8 cellular contexts compared by ENCODE assay signal in the genomic region with DNA sequence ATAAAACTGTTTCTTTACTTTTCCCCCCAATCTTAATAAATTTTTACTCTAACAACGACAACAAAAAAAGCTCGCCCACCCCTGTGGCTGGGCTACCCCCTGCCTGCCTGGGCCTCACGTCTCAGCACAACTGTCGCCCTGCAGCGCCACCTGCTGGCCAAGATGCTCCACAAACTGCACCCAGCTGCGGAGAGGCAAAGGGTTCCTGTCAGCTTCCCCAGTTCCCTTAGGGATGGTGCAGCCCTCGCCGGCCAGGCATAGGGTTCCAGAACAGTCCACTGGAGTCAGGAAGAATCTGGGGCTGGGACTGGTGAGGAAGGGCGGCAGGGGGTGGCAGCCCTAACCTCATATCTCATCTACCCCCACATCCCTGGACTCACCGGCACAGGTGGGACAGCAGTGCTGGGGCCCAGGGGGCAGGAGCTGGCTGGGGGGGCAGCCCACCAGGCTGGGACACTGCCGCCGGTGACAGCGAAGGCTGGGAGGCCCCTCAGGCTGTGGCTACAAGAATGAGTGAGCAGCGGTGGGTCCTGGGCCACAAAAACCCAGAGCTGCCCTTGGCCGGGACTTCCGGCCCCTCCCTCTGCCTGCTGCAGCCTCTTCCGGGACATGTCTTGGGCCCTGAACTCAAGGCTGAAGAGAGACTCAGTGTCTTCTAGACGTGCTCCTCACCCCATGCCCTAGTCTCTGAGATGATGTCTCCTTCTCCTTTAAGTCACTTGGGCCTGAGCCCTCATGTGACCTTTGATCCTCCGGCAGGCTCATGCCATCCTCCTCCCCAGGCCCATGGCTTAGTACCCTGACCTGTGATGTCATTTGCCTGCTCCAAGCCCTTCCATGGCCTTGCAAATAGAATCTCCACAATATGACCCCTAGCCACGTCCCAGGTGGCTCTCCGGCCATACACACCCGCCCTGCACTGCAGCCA. TPM values are rescaled to one million over a fixed set of nuclear protein-coding genes. Genes with fewer than 3 reads are reported as not detected.
A peak's percentile ranks its signal among the peaks of the same experiment; 100 is the strongest.
DNase-seq lines count a peak whose midpoint lies in the region; ATAC-seq and TF ChIP-seq lines count a peak whose summit lies in the region.

No MANE protein-coding gene starts in this region.

- H3K4me1 Mint-ChIP-seq in endodermal cell, result peaks cover 4% of the 10 kb centered on the region

- H3K9me3 ChIP-seq in endodermal cell (ENCODE audit: control insufficient read depth, low read length), result no peaks in the 10 kb centered on the region

- TF ChIP-seq POLR2A in GM18951 (IDR thresholded peaks at IDR 0.05; ENCODE audit: extremely low read depth, insufficient read depth, insufficient read length), result peak; percentile 36

- DNase-seq in AG20443 (ENCODE audit: low spot score) (peak; percentile 94), NOMO-1 treated with dmso at 0.1 percent for 144 hours (lab: John Stamatoyannopoulos, UW; ENCODE audit: unreplicated experiment) (peak; percentile 28), endodermal cell (peak; percentile 97), myocyte (ENCODE audit: low read depth) (peak; percentile 83)
- DNase-seq in activated CD8-positive, alpha-beta memory T cell treated with anti-CD3 and anti-CD28 coated beads for 4 hours (ENCODE audit: low read depth in 2 of 2), result peak; percentile 67 to 74
- DNase-seq in stimulated activated CD8-positive, alpha-beta memory T cell treated with anti-CD3 and anti-CD28 coated beads, Interleukin-7, amount 100 ng/mL, for 4 hours (ENCODE audit: low read depth in 2 of 2), result peak; percentile 66 to 70

- H3K9me3 Mint-ChIP-seq in endodermal cell, result peaks cover 3% of the 10 kb centered on the region

- 65 to 72% methylated on average over 13 to 21 of the region's 22 CpGs for WGBS in endodermal cell (ENCODE audit: insufficient coverage in 1 of 2, insufficient read length in 1 of 2), 2 experiments

- ATAC-seq in HG03520 (IDR thresholded peaks at IDR 0.05; ENCODE audit: unreplicated experiment), result peak; percentile 55

- H3K27ac ChIP-seq in endodermal cell (ENCODE audit: low read depth, low read length), result no peak overlapping the region

- H3K36me3 Mint-ChIP-seq in endodermal cell (ENCODE audit: low read depth), result peaks cover 1% of the 10 kb centered on the region

- H3K9ac ChIP-seq in endodermal cell (ENCODE audit: extremely low read depth, low read length, poor library complexity, severe bottlenecking), result no peak overlapping the region

- in situ Hi-C loops in GM18951 (cut with MboI; ENCODE audit: low sequenced_read_pairs, unreplicated experiment), result no loop called here

- no peak overlapping the region for H3K4me3 ChIP-seq in endodermal cell (ENCODE audit: low read length)

- H3K4me1 ChIP-seq in endodermal cell (ENCODE audit: control insufficient read depth, insufficient read depth, low read length), result no peaks in the 10 kb centered on the region

- H3K27me3 ChIP-seq in endodermal cell (ENCODE audit: control insufficient read depth, insufficient read depth, low read length, poor library complexity, severe bottlenecking), result no peaks in the 10 kb centered on the region

- no peaks in the 10 kb centered on the region for H3K27me3 Mint-ChIP-seq in endodermal cell (ENCODE audit: insufficient read depth)

- TF ChIP-seq CTCF in endodermal cell (conservative IDR thresholded peaks at IDR 0.05), result peak; percentile 99

- no peak overlapping the region for H3K27ac Mint-ChIP-seq in endodermal cell

- no peak overlapping the region for H3K4me3 Mint-ChIP-seq in endodermal cell

- H3K36me3 ChIP-seq in endodermal cell (ENCODE audit: control insufficient read depth, insufficient read depth, low read length), result no peaks in the 10 kb centered on the region

RNA-seq across cellular contexts. Expression of a gene that starts 21.2 kb away (rescaled TPM):
- total RNA-seq in endodermal cell, result 100 to 1,000 TPM; 122 to 157 TPM
- 128 TPM for polyA plus RNA-seq in endodermal cell (2013, experiment 1 of 2)
- 128 TPM for polyA plus RNA-seq in endodermal cell (2013, experiment 2 of 2)
- 172 and 222 TPM in 2 replicates for total RNA-seq in myocyte
- 468 TPM for polyA plus RNA-seq in myocyte (2012)

RNA-seq across cellular contexts. Expression of a gene that starts 26.6 kb away (rescaled TPM):
- total RNA-seq in endodermal cell (10 to 100 TPM; 21.1 to 33.3 TPM), myocyte (0.19 and 0.42 TPM in 2 replicates)
- 8.3 TPM for polyA plus RNA-seq in endodermal cell (2013, experiment 1 of 2)
- polyA plus RNA-seq in endodermal cell (2013, experiment 2 of 2), result 6.5 TPM
- 0.57 TPM for polyA plus RNA-seq in myocyte (2012)

RNA-seq across cellular contexts. Expression of a gene that starts 53.7 kb away (rescaled TPM):
- 10 to 100 TPM in 1 of 2 donors, 1 to 10 TPM in 1; 6.6 to 11.5 TPM for total RNA-seq in endodermal cell
- polyA plus RNA-seq in endodermal cell (2013, experiment 1 of 2), result 25.3 TPM
- 28.7 TPM for polyA plus RNA-seq in endodermal cell (2013, experiment 2 of 2)
- total RNA-seq in myocyte, result 703 and 1,085 TPM in 2 replicates
- polyA plus RNA-seq in myocyte (2012), result 401 TPM

RNA-seq across cellular contexts. Expression of a gene that starts 53.8 kb away (rescaled TPM):
- total RNA-seq in endodermal cell (under 1 TPM; 0.31 to 0.53 TPM), myocyte (0.26 and 0.40 TPM in 2 replicates)
- 0.14 TPM for polyA plus RNA-seq in endodermal cell (2013, experiment 1 of 2)
- 0.17 TPM for polyA plus RNA-seq in endodermal cell (2013, experiment 2 of 2)
- polyA plus RNA-seq in myocyte (2012), result 0.37 TPM

Comparison
In these comparisons a context has a peak if more than half of its experiments do, and no peak if none do; other contexts are left out.
1. DNase-seq: peak in every context shown above with its lines; median percentile 97 in endodermal cell; 94 in AG20443; 83 in myocyte; 70 in activated CD8-positive, alpha-beta memory T cell treated with anti-CD3 and anti-CD28 coated beads for 4 hours; 68 in stimulated activated CD8-positive, alpha-beta memory T cell treated with anti-CD3 and anti-CD28 coated beads, Interleukin-7, amount 100 ng/mL, for 4 hours; 28 in NOMO-1 treated with dmso at 0.1 percent for 144 hours.
2. RNA of a gene that starts 26.6 kb away (total RNA-seq): 21.1 to 33.3 TPM in endodermal cell; 0.19 to 0.42 TPM in myocyte; every median in the first group is over 10 times any median in the second.
3. RNA of a gene that starts 53.7 kb away (total RNA-seq): 703 to 1,085 TPM in myocyte; 6.6 to 11.5 TPM in endodermal cell; every median in the first group is over 10 times any median in the second.